Comparison of ENCODE assay signal across 13 cellular contexts in genomic region chr2:210461401-210461800, GRCh38. TPM values are rescaled to one million over a fixed set of nuclear protein-coding genes. Genes with fewer than 3 reads are reported as not detected.
DNase-seq lines count a peak whose midpoint lies in the region; ATAC-seq, FAIRE-seq and TF ChIP-seq lines count a peak whose summit lies in the region.
"Had no signal": no experiment of that assay in that cellular context is flagged by ENCODE, and none has a peak within 500 bp of the region (broad histone marks: within the 10 kb centered on the region; RNA-seq: fewer than 3 reads in every experiment).

No MANE protein-coding gene starts in this region.

- H3K4me3 Mint-ChIP-seq in activated B cell treated with CpG ODN at 0.5 μM for 24 hours: peak overlapping the region; percentile 61

- ATAC-seq in GM21381 (IDR thresholded peaks at IDR 0.05; ENCODE audit: unreplicated experiment) (peak; percentile 43), HG03139 (IDR thresholded peaks at IDR 0.05; ENCODE audit: unreplicated experiment) (peak; percentile 53), activated B cell treated with CpG ODN at 0.5 μM for 24 hours (ENCODE audit: low read depth) (peak; percentile 86)
- ATAC-seq: esophagus mucosa had no signal

- CTCF ChIA-PET in activated B cell treated with CpG ODN at 0.5 μM for 24 hours (lab: Charles Lee): interaction anchor here (1.4 kb wide), 1 partner anchor 17 kb away, joined by 5 read pairs; no protein-coding TSS in a partner anchor
- CTCF ChIA-PET in HEK293T (lab: Yijun Ruan, JAX): no interaction called here

- intact Hi-C loops in activated B cell treated with CpG ODN at 0.5 μM for 24 hours (cut with micrococcal nuclease): loop anchor here (1.0 to 5.0 kb wide), 2 partner anchors 15 to 459 kb away; partner anchors contain the start of genes LANCL1 and RPE

- no peaks in the 10 kb centered on the region for H3K9me3 Mint-ChIP-seq in activated B cell treated with CpG ODN at 0.5 μM for 24 hours

- peak overlapping the region; percentile 87 for H3K27ac Mint-ChIP-seq in activated B cell treated with CpG ODN at 0.5 μM for 24 hours

- POLR2A ChIA-PET in activated B cell treated with CpG ODN at 0.5 μM for 24 hours (lab: Charles Lee): interaction anchor here (0.6 to 2.7 kb wide), 3 partner anchors 9 to 35 kb away, joined by 3 to 13 read pairs (median 4); partner anchors contain the start of gene LANCL1
- POLR2A ChIA-PET in HEK293T (lab: Yijun Ruan, JAX): no interaction called here

- peaks cover 41% of the 10 kb centered on the region for H3K36me3 Mint-ChIP-seq in activated B cell treated with CpG ODN at 0.5 μM for 24 hours (ENCODE audit: low read depth)

- DNase-seq in GM18507 (ENCODE audit: extremely low spot score, insufficient read length, low read depth) (no peak), activated B cell treated with CpG ODN at 0.5 μM for 24 hours (no peak), T-helper 1 cell (no peak), HEK293T (ENCODE audit: extremely low spot score) (no peak), hippocampal formation (lab: John Stamatoyannopoulos, UW) (no peak)
- no peak for DNase-seq in activated naive CD4-positive, alpha-beta T cell treated with Interleukin-2 at 50 U/mL for 16 hours
- DNase-seq: Caco-2, Kasumi-1 had no signal

- TF ChIP-seq CTCF in activated B cell treated with CpG ODN at 0.5 μM for 24 hours (IDR thresholded peaks at IDR 0.05): no peak

- no peaks in the 10 kb centered on the region for H3K27me3 Mint-ChIP-seq in activated B cell treated with CpG ODN at 0.5 μM for 24 hours

- FAIRE-seq in GM18507 (lab: Jason Lieb, UNC): peak; percentile 83
- FAIRE-seq: astrocyte, H1 had no signal

- H3K4me1 Mint-ChIP-seq in activated B cell treated with CpG ODN at 0.5 μM for 24 hours: peaks cover 65% of the 10 kb centered on the region

TF ChIP-seq in HEK293T, 16 proteins besides CTCF, POLR2A, EP300 and RAD21:
- TF ChIP-seq TARDBP (IDR thresholded peaks at IDR 0.05) (no peak), LEF1 (IDR thresholded peaks at IDR 0.05; ENCODE audit: borderline replicate concordance) (no peak), HDGF (IDR thresholded peaks at IDR 0.05; ENCODE audit: borderline replicate concordance) (no peak), SP1 (IDR thresholded peaks at IDR 0.05) (no peak), ELF4 (IDR thresholded peaks at IDR 0.05) (no peak), NFRKB (IDR thresholded peaks at IDR 0.05) (no peak), CTBP1 (IDR thresholded peaks at IDR 0.05; ENCODE audit: borderline replicate concordance) (no peak), SUZ12 (IDR thresholded peaks at IDR 0.05) (no peak), BHLHE40 (IDR thresholded peaks at IDR 0.05; ENCODE audit: borderline replicate concordance) (no peak), ZNF384 (IDR thresholded peaks at IDR 0.05) (no peak), FOXM1 (IDR thresholded peaks at IDR 0.05; ENCODE audit: borderline replicate concordance) (no peak), PKNOX1 (IDR thresholded peaks at IDR 0.05) (no peak), L3MBTL2 (conservative IDR thresholded peaks at IDR 0.05) (no peak), FOXK2 (IDR thresholded peaks at IDR 0.05) (no peak), ARNT (IDR thresholded peaks at IDR 0.05) (no peak), FOXA1 (IDR thresholded peaks at IDR 0.05) (no peak)

RNA-seq across cellular contexts. Expression of gene LANCL1, which starts 15.2 kb away (rescaled TPM):
- 30.4 and 30.8 TPM in 2 replicates for total RNA-seq in activated B cell treated with CpG ODN at 0.5 μM for 24 hours
